8 cellular contexts compared by ENCODE assay signal in genomic region chr7:92528958-92529264, GRCh38. TPM values are rescaled to one million over a fixed set of nuclear protein-coding genes. Genes with fewer than 3 reads are reported as not detected.
DNase-seq lines count a peak whose midpoint lies in the region; ATAC-seq, FAIRE-seq and TF ChIP-seq lines count a peak whose summit lies in the region.

No MANE protein-coding gene starts in this region.

- peak overlapping the region; percentile 89 for H3K4me3 Mint-ChIP-seq in activated B cell treated with CpG ODN at 0.5 μM for 24 hours

- CTCF ChIA-PET in activated B cell treated with CpG ODN at 0.5 μM for 24 hours (lab: Charles Lee), result interaction anchor here (0.7 to 3.1 kb wide), 5 partner anchors 11 to 589 kb away, joined by 3 to 21 read pairs (median 4); partner anchors contain the start of genes GATAD1 and SAMD9

- intact Hi-C loops in left ventricle myocardium inferior (cut with micrococcal nuclease), result no loop called here
- intact Hi-C loops in Right ventricle myocardium superior (cut with DNase I), result no loop called here
- intact Hi-C loops in activated B cell treated with CpG ODN at 0.5 μM for 24 hours (cut with micrococcal nuclease), result loop anchor here (1.0 to 5.0 kb wide), 14 partner anchors 61 to 1983 kb away; partner anchors contain the start of genes AKAP9, ANKIB1, CYP51A1 and FAM133B

- H3K9me3 Mint-ChIP-seq in activated B cell treated with CpG ODN at 0.5 μM for 24 hours, result no peaks in the 10 kb centered on the region

- POLR2A ChIA-PET in activated B cell treated with CpG ODN at 0.5 μM for 24 hours (lab: Charles Lee), result interaction anchor here (0.6 to 2.3 kb wide), 18 partner anchors 7 to 703 kb away, joined by 3 to 41 read pairs (median 4); partner anchors contain the start of genes ANKIB1, CYP51A1, FAM133B and GATAD1

- no peak for TF ChIP-seq POLR2A in H54 (IDR thresholded peaks at IDR 0.05; ENCODE audit: low read depth, low read length)

- no peak for FAIRE-seq in H54 (lab: Jason Lieb, UNC)

- H3K27me3 Mint-ChIP-seq in activated B cell treated with CpG ODN at 0.5 μM for 24 hours, result no peaks in the 10 kb centered on the region

- H3K36me3 Mint-ChIP-seq in activated B cell treated with CpG ODN at 0.5 μM for 24 hours (ENCODE audit: low read depth), result peaks cover 51% of the 10 kb centered on the region

- H3K36me3 ChIP-seq in left ventricle myocardium inferior, result peaks cover 44% of the 10 kb centered on the region
- H3K36me3 ChIP-seq in thoracic aorta, result peaks cover 15% of the 10 kb centered on the region

- peaks cover 51% of the 10 kb centered on the region for H3K4me1 ChIP-seq in left ventricle myocardium inferior
- peaks cover 11 to 19% of the 10 kb centered on the region in 2 donors for H3K4me1 ChIP-seq in thoracic aorta (ENCODE audit: control insufficient read depth in 1 of 2, low read depth in 2 of 2)

- no peaks in the 10 kb centered on the region for H3K9me3 ChIP-seq in left ventricle myocardium inferior (replicated peaks)
- H3K9me3 ChIP-seq in iPS-18c (ENCODE audit: control insufficient read depth, insufficient read depth, low read length), result no peaks in the 10 kb centered on the region
- H3K9me3 ChIP-seq in thoracic aorta, result no peaks in the 10 kb centered on the region

- H3K27me3 ChIP-seq in left ventricle myocardium inferior (ENCODE audit: low read depth), result no peaks in the 10 kb centered on the region
- no peaks in the 10 kb centered on the region for H3K27me3 ChIP-seq in thoracic aorta (replicated peaks; ENCODE audit: insufficient read depth)

- H3K27ac ChIP-seq in left ventricle myocardium inferior (replicated peaks), result peak overlapping the region; percentile 90
- peak overlapping the region; percentile 75 to 76 for H3K27ac ChIP-seq in thoracic aorta

- H3K27ac Mint-ChIP-seq in activated B cell treated with CpG ODN at 0.5 μM for 24 hours, result peak overlapping the region; percentile 93

- H3K4me3 ChIP-seq in left ventricle myocardium inferior, result peak overlapping the region; percentile 86
- H3K4me3 ChIP-seq in iPS-18c (ENCODE audit: insufficient read depth, low read depth, low read length), result peak overlapping the region; percentile 83
- H3K4me3 ChIP-seq in thoracic aorta, result peak overlapping the region; percentile 97

- DNase-seq in left ventricle myocardium inferior, result no peak
- no peak for DNase-seq in Right ventricle myocardium superior
- DNase-seq in activated B cell treated with CpG ODN at 0.5 μM for 24 hours, result no peak
- no peak for DNase-seq in thoracic aorta (ENCODE audit: low spot score)
- DNase-seq in H54 (ENCODE audit: insufficient read length, low spot score), result no peak
- DNase-seq in NOMO-1 treated with dmso at 0.1 percent for 144 hours (lab: John Stamatoyannopoulos, UW; ENCODE audit: unreplicated experiment), result no peak

- no peak for TF ChIP-seq CTCF in left ventricle myocardium inferior (IDR thresholded peaks at IDR 0.05; ENCODE audit: borderline replicate concordance)
- TF ChIP-seq CTCF in activated B cell treated with CpG ODN at 0.5 μM for 24 hours (IDR thresholded peaks at IDR 0.05), result no peak
- no peak for TF ChIP-seq CTCF in thoracic aorta (IDR thresholded peaks at IDR 0.05)

- H3K4me1 Mint-ChIP-seq in activated B cell treated with CpG ODN at 0.5 μM for 24 hours, result peaks cover 25% of the 10 kb centered on the region

- ATAC-seq in Right ventricle myocardium superior (ENCODE audit: poor library complexity) (no peak), activated B cell treated with CpG ODN at 0.5 μM for 24 hours (ENCODE audit: low read depth) (no peak), thoracic aorta (ENCODE audit: insufficient number of reproducible peaks, low FRiP score, low read depth) (no peak), GM18520 (IDR thresholded peaks at IDR 0.05; ENCODE audit: unreplicated experiment) (no peak)

RNA-seq across cellular contexts. Expression of gene RBM48, which starts 0.3 kb away (rescaled TPM):
- 14.1 TPM for total RNA-seq in left ventricle myocardium inferior
- total RNA-seq in Right ventricle myocardium superior, result 13.4 TPM
- total RNA-seq in activated B cell treated with CpG ODN at 0.5 μM for 24 hours, result 21.6 and 24.3 TPM in 2 replicates
- total RNA-seq in thoracic aorta, result 10 to 100 TPM in 1 of 2 donors, 1 to 10 TPM in 1; 9.5 to 16.4 TPM

RNA-seq across cellular contexts. Expression of gene PEX1, which starts 0.6 kb away (rescaled TPM):
- total RNA-seq in left ventricle myocardium inferior (13.8 TPM), Right ventricle myocardium superior (11.6 TPM), activated B cell treated with CpG ODN at 0.5 μM for 24 hours (18.2 and 21.8 TPM in 2 replicates), thoracic aorta (10 to 100 TPM; 23.0 to 26.2 TPM)

RNA-seq across cellular contexts. Expression of gene ERVW-1, which starts 51.2 kb away (rescaled TPM):
- total RNA-seq in left ventricle myocardium inferior, result not detected
- total RNA-seq in Right ventricle myocardium superior, result not detected
- total RNA-seq in activated B cell treated with CpG ODN at 0.5 μM for 24 hours, result not detected in 2 replicates
- not detected for total RNA-seq in thoracic aorta
